1 cellular context compared by ENCODE assay signal in genomic region chr17:2403044-2403443, GRCh38.
TF ChIP-seq lines count a peak whose summit lies in the region.

No MANE protein-coding gene starts in this region.

TF ChIP-seq in IMR-90, 13 proteins besides CTCF, POLR2A, EP300 and RAD21:
- TF ChIP-seq SMC3 (IDR thresholded peaks at IDR 0.05; ENCODE audit: low read depth, low read length), result no peak
- TF ChIP-seq CHD1 (IDR thresholded peaks at IDR 0.05; ENCODE audit: low read depth, low read length), result no peak
- no peak for TF ChIP-seq CEBPB (IDR thresholded peaks at IDR 0.05; ENCODE audit: low read depth, low read length)
- TF ChIP-seq RFX5 (IDR thresholded peaks at IDR 0.05; ENCODE audit: low read depth, low read length), result no peak
- no peak for TF ChIP-seq USF2 (IDR thresholded peaks at IDR 0.05; ENCODE audit: low read depth, low read length)
